1 cellular context compared by ENCODE assay signal in the genomic region with DNA sequence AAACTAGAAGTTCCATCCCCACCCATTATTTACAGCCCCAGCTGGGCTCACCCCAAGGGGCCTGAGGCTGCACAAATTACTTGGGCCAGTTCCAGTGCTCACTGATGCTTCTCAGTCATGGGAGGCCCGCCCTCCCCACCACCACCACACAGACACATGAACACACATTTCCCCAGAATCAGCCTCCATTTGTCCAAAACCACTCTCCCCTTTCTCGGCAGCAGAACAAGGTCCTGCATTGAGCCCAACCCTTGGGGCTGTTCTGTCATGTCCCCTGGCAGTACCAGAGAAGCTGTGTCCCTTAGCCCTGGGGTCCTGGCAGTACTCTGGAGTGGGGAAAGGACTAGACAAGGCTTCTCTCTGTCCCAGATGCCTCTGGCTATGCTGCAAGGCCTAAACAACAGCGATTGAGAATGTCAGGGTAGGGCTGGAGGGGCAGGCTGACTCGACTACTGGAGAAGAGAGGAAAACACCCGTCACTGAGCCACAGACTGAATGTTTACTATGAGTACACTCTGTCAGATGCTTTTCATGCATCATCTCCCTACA.
A peak's percentile ranks its signal among the peaks of the same experiment; 100 is the strongest.
TF ChIP-seq lines count a peak whose summit lies in the region.

No MANE protein-coding gene starts in this region.

TF ChIP-seq in HEK293, 187 proteins besides CTCF, POLR2A, EP300 and RAD21 (continued from another document):
- TF ChIP-seq, protein P1, sequence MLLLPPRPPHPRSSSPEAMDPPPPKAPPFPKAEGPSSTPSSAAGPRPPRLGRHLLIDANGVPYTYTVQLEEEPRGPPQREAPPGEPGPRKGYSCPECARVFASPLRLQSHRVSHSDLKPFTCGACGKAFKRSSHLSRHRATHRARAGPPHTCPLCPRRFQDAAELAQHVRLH (tag by site-specific recombination; IDR thresholded peaks at IDR 0.05), result no peak
- TF ChIP-seq ZNF214 (tag by site-specific recombination; IDR thresholded peaks at IDR 0.05; ENCODE audit: borderline replicate concordance) (no peak), ZNF112 (tag by site-specific recombination; IDR thresholded peaks at IDR 0.05) (no peak), ZNF416 (tag by site-specific recombination; IDR thresholded peaks at IDR 0.05) (no peak), SP3 (tag by site-specific recombination; IDR thresholded peaks at IDR 0.05) (no peak), ZNF747 (tag by site-specific recombination; IDR thresholded peaks at IDR 0.05) (no peak), ZNF184 (tag by site-specific recombination; IDR thresholded peaks at IDR 0.05) (no peak), BCL11B (tag by site-specific recombination; IDR thresholded peaks at IDR 0.05; ENCODE audit: low read depth) (no peak), ZNF223 (tag by site-specific recombination; IDR thresholded peaks at IDR 0.05) (no peak), REPIN1 (tag by site-specific recombination; IDR thresholded peaks at IDR 0.05; ENCODE audit: low read depth) (no peak), ZNF341 (tag by site-specific recombination; IDR thresholded peaks at IDR 0.05; ENCODE audit: low read depth) (0 out of 2 replicates have a peak, but pooled peaks have one; percentile 13), KLF1 (tag by site-specific recombination; IDR thresholded peaks at IDR 0.05) (peak; percentile 79), ZNF623 (tag by site-specific recombination; IDR thresholded peaks at IDR 0.05) (no peak), ZNF830 (tag by site-specific recombination; IDR thresholded peaks at IDR 0.05; ENCODE audit: low read depth) (no peak), ZNF600 (tag by site-specific recombination; IDR thresholded peaks at IDR 0.05) (0 out of 2 replicates have a peak, but pooled peaks have one; percentile 24), ZFP41 (tag by site-specific recombination; IDR thresholded peaks at IDR 0.05; ENCODE audit: borderline replicate concordance) (no peak), ZNF174 (tag by site-specific recombination; IDR thresholded peaks at IDR 0.05) (no peak)
- TF ChIP-seq, protein P2, sequence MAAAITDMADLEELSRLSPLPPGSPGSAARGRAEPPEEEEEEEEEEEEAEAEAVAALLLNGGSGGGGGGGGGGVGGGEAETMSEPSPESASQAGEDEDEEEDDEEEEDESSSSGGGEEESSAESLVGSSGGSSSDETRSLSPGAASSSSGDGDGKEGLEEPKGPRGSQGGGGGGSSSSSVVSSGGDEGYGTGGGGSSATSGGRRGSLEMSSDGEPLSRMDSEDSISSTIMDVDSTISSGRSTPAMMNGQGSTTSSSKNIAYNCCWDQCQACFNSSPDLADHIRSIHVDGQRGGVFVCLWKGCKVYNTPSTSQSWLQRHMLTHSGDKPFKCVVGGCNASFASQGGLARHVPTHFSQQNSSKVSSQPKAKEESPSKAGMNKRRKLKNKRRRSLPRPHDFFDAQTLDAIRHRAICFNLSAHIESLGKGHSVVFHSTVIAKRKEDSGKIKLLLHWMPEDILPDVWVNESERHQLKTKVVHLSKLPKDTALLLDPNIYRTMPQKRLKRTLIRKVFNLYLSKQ (tag by site-specific recombination; IDR thresholded peaks at IDR 0.05; ENCODE audit: borderline replicate concordance), result no peak
- TF ChIP-seq, protein P3, sequence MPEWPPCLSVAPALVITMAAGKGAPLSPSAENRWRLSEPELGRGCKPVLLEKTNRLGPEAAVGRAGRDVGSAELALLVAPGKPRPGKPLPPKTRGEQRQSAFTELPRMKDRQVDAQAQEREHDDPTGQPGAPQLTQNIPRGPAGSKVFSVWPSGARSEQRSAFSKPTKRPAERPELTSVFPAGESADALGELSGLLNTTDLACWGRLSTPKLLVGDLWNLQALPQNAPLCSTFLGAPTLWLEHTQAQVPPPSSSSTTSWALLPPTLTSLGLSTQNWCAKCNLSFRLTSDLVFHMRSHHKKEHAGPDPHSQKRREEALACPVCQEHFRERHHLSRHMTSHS (tag by site-specific recombination; IDR thresholded peaks at IDR 0.05), result no peak
- TF ChIP-seq, protein P4, sequence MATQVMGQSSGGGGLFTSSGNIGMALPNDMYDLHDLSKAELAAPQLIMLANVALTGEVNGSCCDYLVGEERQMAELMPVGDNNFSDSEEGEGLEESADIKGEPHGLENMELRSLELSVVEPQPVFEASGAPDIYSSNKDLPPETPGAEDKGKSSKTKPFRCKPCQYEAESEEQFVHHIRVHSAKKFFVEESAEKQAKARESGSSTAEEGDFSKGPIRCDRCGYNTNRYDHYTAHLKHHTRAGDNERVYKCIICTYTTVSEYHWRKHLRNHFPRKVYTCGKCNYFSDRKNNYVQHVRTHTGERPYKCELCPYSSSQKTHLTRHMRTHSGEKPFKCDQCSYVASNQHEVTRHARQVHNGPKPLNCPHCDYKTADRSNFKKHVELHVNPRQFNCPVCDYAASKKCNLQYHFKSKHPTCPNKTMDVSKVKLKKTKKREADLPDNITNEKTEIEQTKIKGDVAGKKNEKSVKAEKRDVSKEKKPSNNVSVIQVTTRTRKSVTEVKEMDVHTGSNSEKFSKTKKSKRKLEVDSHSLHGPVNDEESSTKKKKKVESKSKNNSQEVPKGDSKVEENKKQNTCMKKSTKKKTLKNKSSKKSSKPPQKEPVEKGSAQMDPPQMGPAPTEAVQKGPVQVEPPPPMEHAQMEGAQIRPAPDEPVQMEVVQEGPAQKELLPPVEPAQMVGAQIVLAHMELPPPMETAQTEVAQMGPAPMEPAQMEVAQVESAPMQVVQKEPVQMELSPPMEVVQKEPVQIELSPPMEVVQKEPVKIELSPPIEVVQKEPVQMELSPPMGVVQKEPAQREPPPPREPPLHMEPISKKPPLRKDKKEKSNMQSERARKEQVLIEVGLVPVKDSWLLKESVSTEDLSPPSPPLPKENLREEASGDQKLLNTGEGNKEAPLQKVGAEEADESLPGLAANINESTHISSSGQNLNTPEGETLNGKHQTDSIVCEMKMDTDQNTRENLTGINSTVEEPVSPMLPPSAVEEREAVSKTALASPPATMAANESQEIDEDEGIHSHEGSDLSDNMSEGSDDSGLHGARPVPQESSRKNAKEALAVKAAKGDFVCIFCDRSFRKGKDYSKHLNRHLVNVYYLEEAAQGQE (tag by site-specific recombination; IDR thresholded peaks at IDR 0.05), result no peak
